ENCODE assay signal across 8 cellular contexts in the genomic region with DNA sequence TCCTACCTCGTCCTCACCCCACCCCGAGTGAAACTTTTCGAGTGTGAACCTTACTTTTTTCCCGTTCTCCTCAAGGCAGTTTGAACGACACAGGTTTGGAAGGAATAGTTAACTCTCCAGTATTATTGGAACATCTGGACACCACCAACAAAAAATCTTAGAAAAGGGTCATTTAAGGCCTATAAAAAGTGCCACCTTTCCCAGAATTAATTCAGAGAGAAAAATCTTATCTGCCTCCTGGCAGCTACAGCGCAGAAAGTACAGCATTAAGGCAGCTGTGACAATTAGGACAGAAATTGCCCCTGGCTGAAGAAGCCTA. TPM values are rescaled to one million over a fixed set of nuclear protein-coding genes. Genes with fewer than 3 reads are reported as not detected.
DNase-seq lines count a peak whose midpoint lies in the region; ATAC-seq and TF ChIP-seq lines count a peak whose summit lies in the region.

No MANE protein-coding gene starts in this region.

- H3K9me3 Mint-ChIP-seq in T-helper 1 cell treated with Interleukin-12 subunit alpha and Interleukin-12 subunit beta and Interleukin-4 antibody, amounts not matched to agents 30 μg/mL and 1 μg/mL, for 36 hours: no peaks in the 10 kb centered on the region
- no peaks in the 10 kb centered on the region for H3K9me3 Mint-ChIP-seq in activated T-helper 1 cell treated with anti-CD3 and anti-CD28 coated beads, Interleukin-12 subunit alpha, Interleukin-12 subunit beta, Interleukin-2, Interleukin-4 antibody, amounts not matched to agents 30 ng/mL and 10 ng/mL and 1 ng/mL, durations not matched to agents 14 hours and 24 hours and 36 hours
- H3K9me3 Mint-ChIP-seq in immature natural killer cell: no peaks in the 10 kb centered on the region

- peaks cover 16% of the 10 kb centered on the region for H3K36me3 Mint-ChIP-seq in T-helper 1 cell treated with Interleukin-12 subunit alpha and Interleukin-12 subunit beta and Interleukin-4 antibody, amounts not matched to agents 30 μg/mL and 1 μg/mL, for 36 hours (ENCODE audit: low read depth)
- H3K36me3 Mint-ChIP-seq in activated T-helper 1 cell treated with anti-CD3 and anti-CD28 coated beads, Interleukin-12 subunit alpha, Interleukin-12 subunit beta, Interleukin-2, Interleukin-4 antibody, amounts not matched to agents 30 ng/mL and 10 ng/mL and 1 ng/mL, durations not matched to agents 14 hours and 24 hours and 36 hours (ENCODE audit: low read depth): peaks cover 9% of the 10 kb centered on the region
- H3K36me3 Mint-ChIP-seq in immature natural killer cell: no peaks in the 10 kb centered on the region

- no peak for TF ChIP-seq CTCF in GM20000 (IDR thresholded peaks at IDR 0.05; ENCODE audit: extremely low read depth, missing control alignments)

- peak overlapping the region; percentile 94 for H3K27ac Mint-ChIP-seq in T-helper 1 cell treated with Interleukin-12 subunit alpha and Interleukin-12 subunit beta and Interleukin-4 antibody, amounts not matched to agents 30 μg/mL and 1 μg/mL, for 36 hours
- peak overlapping the region; percentile 95 for H3K27ac Mint-ChIP-seq in activated T-helper 1 cell treated with anti-CD3 and anti-CD28 coated beads, Interleukin-12 subunit alpha, Interleukin-12 subunit beta, Interleukin-2, Interleukin-4 antibody, amounts not matched to agents 30 ng/mL and 10 ng/mL and 1 ng/mL, durations not matched to agents 14 hours and 24 hours and 36 hours
- peak overlapping the region; percentile 96 to 98 (median 97) for H3K27ac Mint-ChIP-seq in immature natural killer cell

- peaks cover 30% of the 10 kb centered on the region for H3K4me1 Mint-ChIP-seq in T-helper 1 cell treated with Interleukin-12 subunit alpha and Interleukin-12 subunit beta and Interleukin-4 antibody, amounts not matched to agents 30 μg/mL and 1 μg/mL, for 36 hours (ENCODE audit: low read depth)
- H3K4me1 Mint-ChIP-seq in activated T-helper 1 cell treated with anti-CD3 and anti-CD28 coated beads, Interleukin-12 subunit alpha, Interleukin-12 subunit beta, Interleukin-2, Interleukin-4 antibody, amounts not matched to agents 30 ng/mL and 10 ng/mL and 1 ng/mL, durations not matched to agents 14 hours and 24 hours and 36 hours (ENCODE audit: low read depth): peaks cover 36% of the 10 kb centered on the region
- peaks cover 56 to 61% of the 10 kb centered on the region in 2 donors for H3K4me1 Mint-ChIP-seq in immature natural killer cell

- peak overlapping the region; percentile 78 for H3K27ac ChIP-seq in substantia nigra (ENCODE audit: low read depth, low read length, poor library complexity, severe bottlenecking)

- ATAC-seq in HG03469 (IDR thresholded peaks at IDR 0.05; ENCODE audit: unreplicated experiment): no peak

- intact Hi-C loops in activated T-helper 1 cell treated with anti-CD3 and anti-CD28 coated beads, Interleukin-12 subunit alpha, Interleukin-12 subunit beta, Interleukin-2, Interleukin-4 antibody, amounts not matched to agents 30 ng/mL and 10 ng/mL and 1 ng/mL, durations not matched to agents 14 hours and 24 hours and 36 hours (cut with micrococcal nuclease): loop anchor here (2.0 to 10.0 kb wide), 8 partner anchors 42 to 1882 kb away; a partner anchor contains a TSS

- DNase-seq in T-helper 1 cell (no peak), immature natural killer cell (no peak), substantia nigra (lab: John Stamatoyannopoulos, UW) (no peak), EL (no peak), GM20000 (ENCODE audit: low spot score) (no peak)
- DNase-seq in activated T-helper 1 cell treated with anti-CD3 and anti-CD28 coated beads, Interleukin-12 subunit alpha, Interleukin-12 subunit beta, Interleukin-2, Interleukin-4 antibody, amounts not matched to agents 30 ng/mL and 10 ng/mL and 1 ng/mL, durations not matched to agents 14 hours and 24 hours and 36 hours (ENCODE audit: low spot score): no peak

- no peaks in the 10 kb centered on the region for H3K27me3 Mint-ChIP-seq in T-helper 1 cell treated with Interleukin-12 subunit alpha and Interleukin-12 subunit beta and Interleukin-4 antibody, amounts not matched to agents 30 μg/mL and 1 μg/mL, for 36 hours (ENCODE audit: low read depth)
- no peaks in the 10 kb centered on the region for H3K27me3 Mint-ChIP-seq in activated T-helper 1 cell treated with anti-CD3 and anti-CD28 coated beads, Interleukin-12 subunit alpha, Interleukin-12 subunit beta, Interleukin-2, Interleukin-4 antibody, amounts not matched to agents 30 ng/mL and 10 ng/mL and 1 ng/mL, durations not matched to agents 14 hours and 24 hours and 36 hours (ENCODE audit: insufficient read depth)
- peaks cover 5 to 19% (median 18%) of the 10 kb centered on the region in 3 donors for H3K27me3 Mint-ChIP-seq in immature natural killer cell (ENCODE audit: low read depth in 3 of 3)

- H3K4me3 Mint-ChIP-seq in T-helper 1 cell treated with Interleukin-12 subunit alpha and Interleukin-12 subunit beta and Interleukin-4 antibody, amounts not matched to agents 30 μg/mL and 1 μg/mL, for 36 hours: peak overlapping the region; percentile 91
- H3K4me3 Mint-ChIP-seq in activated T-helper 1 cell treated with anti-CD3 and anti-CD28 coated beads, Interleukin-12 subunit alpha, Interleukin-12 subunit beta, Interleukin-2, Interleukin-4 antibody, amounts not matched to agents 30 ng/mL and 10 ng/mL and 1 ng/mL, durations not matched to agents 14 hours and 24 hours and 36 hours: peak overlapping the region; percentile 94
- H3K4me3 Mint-ChIP-seq in immature natural killer cell: peak overlapping the region; percentile 92 to 96 (median 95)

RNA-seq across cellular contexts. Expression of a gene that starts 1.1 kb away (rescaled TPM):
- total RNA-seq in activated T-helper 1 cell treated with anti-CD3 and anti-CD28 coated beads, Interleukin-12 subunit alpha, Interleukin-12 subunit beta, Interleukin-2, Interleukin-4 antibody, amounts not matched to agents 30 ng/mL and 10 ng/mL and 1 ng/mL, durations not matched to agents 14 hours and 24 hours and 36 hours: 92.3 and 95.1 TPM in 2 replicates
- polyA plus RNA-seq in immature natural killer cell: 10 to 100 TPM; 21.8 to 85.1 (median 39.5) TPM
